In genomic region chr10:74898201-74898976, GRCh38 we compare ENCODE assay signal across 1 cellular context.
TF ChIP-seq lines count a peak whose summit lies in the region.

No MANE protein-coding gene starts in this region.

TF ChIP-seq in GM12878, 131 proteins besides CTCF, POLR2A, EP300 and RAD21 (continued from another document):
- TF ChIP-seq USF1 (IDR thresholded peaks at IDR 0.05; ENCODE audit: borderline replicate concordance, extremely low read length, insufficient read depth, low read depth, low read length) (no peak), ATF7 (IDR thresholded peaks at IDR 0.05; ENCODE audit: low read depth) (no peak), EZH2 (IDR thresholded peaks at IDR 0.05; ENCODE audit: borderline replicate concordance, control insufficient read depth, low read depth, low read length) (no peak), SIN3A (IDR thresholded peaks at IDR 0.05; ENCODE audit: low read depth, low read length) (no peak), STAT1 (conservative IDR thresholded peaks at IDR 0.05) (no peak), ZZZ3 (IDR thresholded peaks at IDR 0.05; ENCODE audit: control insufficient read depth, insufficient read length, low read depth) (no peak), SPI1 (IDR thresholded peaks at IDR 0.05; ENCODE audit: borderline replicate concordance, insufficient read depth, low read depth, low read length) (peak; percentile 17; the same call in 1 of the 2 replicates), SRF (IDR thresholded peaks at IDR 0.05; ENCODE audit: low read depth in 2 of 2, low read length in 2 of 2) (no peak), SKIL (IDR thresholded peaks at IDR 0.05; ENCODE audit: low read depth, poor library complexity, severe bottlenecking) (no peak), PAX8 (IDR thresholded peaks at IDR 0.05) (no peak), MYC (IDR thresholded peaks at IDR 0.05; ENCODE audit: insufficient read depth, insufficient read length, insufficient replicate concordance, low read length, severe bottlenecking) (no peak), HDAC2 (IDR thresholded peaks at IDR 0.05) (no peak), MTA3 (IDR thresholded peaks at IDR 0.05; ENCODE audit: borderline replicate concordance, low read length) (no peak), NR2C2 (IDR thresholded peaks at IDR 0.05; ENCODE audit: borderline replicate concordance, control insufficient read depth, insufficient read length, low read depth) (no peak), NRF1 (conservative IDR thresholded peaks at IDR 0.05; ENCODE audit: low read depth, low read length) (no peak), CBX3 (IDR thresholded peaks at IDR 0.05; ENCODE audit: borderline replicate concordance, low read depth) (no peak), ZNF24 (IDR thresholded peaks at IDR 0.05) (no peak)
- TF ChIP-seq, protein P1, sequence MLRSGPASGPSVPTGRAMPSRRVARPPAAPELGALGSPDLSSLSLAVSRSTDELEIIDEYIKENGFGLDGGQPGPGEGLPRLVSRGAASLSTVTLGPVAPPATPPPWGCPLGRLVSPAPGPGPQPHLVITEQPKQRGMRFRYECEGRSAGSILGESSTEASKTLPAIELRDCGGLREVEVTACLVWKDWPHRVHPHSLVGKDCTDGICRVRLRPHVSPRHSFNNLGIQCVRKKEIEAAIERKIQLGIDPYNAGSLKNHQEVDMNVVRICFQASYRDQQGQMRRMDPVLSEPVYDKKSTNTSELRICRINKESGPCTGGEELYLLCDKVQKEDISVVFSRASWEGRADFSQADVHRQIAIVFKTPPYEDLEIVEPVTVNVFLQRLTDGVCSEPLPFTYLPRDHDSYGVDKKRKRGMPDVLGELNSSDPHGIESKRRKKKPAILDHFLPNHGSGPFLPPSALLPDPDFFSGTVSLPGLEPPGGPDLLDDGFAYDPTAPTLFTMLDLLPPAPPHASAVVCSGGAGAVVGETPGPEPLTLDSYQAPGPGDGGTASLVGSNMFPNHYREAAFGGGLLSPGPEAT (IDR thresholded peaks at IDR 0.05; ENCODE audit: low read depth), result peak; percentile 59
- TF ChIP-seq, protein P2, sequence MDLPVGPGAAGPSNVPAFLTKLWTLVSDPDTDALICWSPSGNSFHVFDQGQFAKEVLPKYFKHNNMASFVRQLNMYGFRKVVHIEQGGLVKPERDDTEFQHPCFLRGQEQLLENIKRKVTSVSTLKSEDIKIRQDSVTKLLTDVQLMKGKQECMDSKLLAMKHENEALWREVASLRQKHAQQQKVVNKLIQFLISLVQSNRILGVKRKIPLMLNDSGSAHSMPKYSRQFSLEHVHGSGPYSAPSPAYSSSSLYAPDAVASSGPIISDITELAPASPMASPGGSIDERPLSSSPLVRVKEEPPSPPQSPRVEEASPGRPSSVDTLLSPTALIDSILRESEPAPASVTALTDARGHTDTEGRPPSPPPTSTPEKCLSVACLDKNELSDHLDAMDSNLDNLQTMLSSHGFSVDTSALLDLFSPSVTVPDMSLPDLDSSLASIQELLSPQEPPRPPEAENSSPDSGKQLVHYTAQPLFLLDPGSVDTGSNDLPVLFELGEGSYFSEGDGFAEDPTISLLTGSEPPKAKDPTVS (IDR thresholded peaks at IDR 0.05; ENCODE audit: low read depth, low read length), result no peak
